ENCODE assay signal across 9 cellular contexts in the genomic region with DNA sequence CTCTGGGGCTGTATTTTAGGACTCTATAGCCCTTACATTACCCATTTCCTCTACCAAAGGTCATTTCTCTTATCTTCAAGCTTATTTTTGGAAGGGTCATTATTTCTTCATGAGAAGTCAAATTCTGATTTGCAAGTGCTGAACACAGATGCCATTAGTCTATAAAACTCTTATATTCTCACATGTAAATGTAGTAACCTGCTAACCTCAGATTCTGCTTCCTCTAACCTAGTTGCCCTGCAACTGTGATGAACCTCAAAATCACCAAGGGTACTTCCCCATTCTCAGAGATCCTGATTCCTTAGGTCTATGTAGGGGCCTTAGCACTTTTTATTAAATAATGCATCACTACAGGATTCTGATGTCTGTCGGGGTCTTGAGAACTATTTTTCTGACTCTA. TPM values are rescaled to one million over a fixed set of nuclear protein-coding genes. Genes with fewer than 3 reads are reported as not detected.
DNase-seq lines count a peak whose midpoint lies in the region; ATAC-seq and TF ChIP-seq lines count a peak whose summit lies in the region.
"Had no signal": no experiment of that assay in that cellular context is flagged by ENCODE, and none has a peak within 500 bp of the region (broad histone marks: within the 10 kb centered on the region; RNA-seq: fewer than 3 reads in every experiment).

No MANE protein-coding gene starts in this region.

- H3K9me3 Mint-ChIP-seq in activated T-helper 2 cell treated with anti-CD3 and anti-CD28 coated beads, Interferon-gamma antibody, Interleukin-2, Interleukin-4, amounts not matched to agents 10 μg/mL and 5 μg/mL and 100 μg/mL, durations not matched to agents 14 hours and 24 hours and 36 hours = no peaks in the 10 kb centered on the region

- no peak for TF ChIP-seq POLR2A in lower leg skin (IDR thresholded peaks at IDR 0.05)

- peak; percentile 43 for ATAC-seq in GM19463 (IDR thresholded peaks at IDR 0.05; ENCODE audit: unreplicated experiment)
- ATAC-seq in HG03442 (IDR thresholded peaks at IDR 0.05; ENCODE audit: unreplicated experiment) = peak; percentile 47

- no peaks in the 10 kb centered on the region for H3K27me3 Mint-ChIP-seq in activated T-helper 2 cell treated with anti-CD3 and anti-CD28 coated beads, Interferon-gamma antibody, Interleukin-2, Interleukin-4, amounts not matched to agents 10 μg/mL and 5 μg/mL and 100 μg/mL, durations not matched to agents 14 hours and 24 hours and 36 hours (ENCODE audit: low read depth)

- peaks cover 72% of the 10 kb centered on the region for H3K4me1 Mint-ChIP-seq in activated T-helper 2 cell treated with anti-CD3 and anti-CD28 coated beads, Interferon-gamma antibody, Interleukin-2, Interleukin-4, amounts not matched to agents 10 μg/mL and 5 μg/mL and 100 μg/mL, durations not matched to agents 14 hours and 24 hours and 36 hours (ENCODE audit: low read depth)

- no peak overlapping the region for H3K4me3 Mint-ChIP-seq in activated T-helper 2 cell treated with anti-CD3 and anti-CD28 coated beads, Interferon-gamma antibody, Interleukin-2, Interleukin-4, amounts not matched to agents 10 μg/mL and 5 μg/mL and 100 μg/mL, durations not matched to agents 14 hours and 24 hours and 36 hours (ENCODE audit: low read depth)

- WGBS in lower leg skin, 2 donors = 86 to 96% methylated on average over 1 of the region's 1 CpG

- H3K4me3 ChIP-seq in lower leg skin (ENCODE audit: low read depth, poor library complexity, severe bottlenecking) = no peak overlapping the region
- H3K4me3 ChIP-seq: hepatocyte had no signal

- H3K36me3 Mint-ChIP-seq in activated T-helper 2 cell treated with anti-CD3 and anti-CD28 coated beads, Interferon-gamma antibody, Interleukin-2, Interleukin-4, amounts not matched to agents 10 μg/mL and 5 μg/mL and 100 μg/mL, durations not matched to agents 14 hours and 24 hours and 36 hours (ENCODE audit: low read depth) = peaks cover 16% of the 10 kb centered on the region

- intact Hi-C loops in activated T-helper 2 cell treated with anti-CD3 and anti-CD28 coated beads, Interferon-gamma antibody, Interleukin-2, Interleukin-4, amounts not matched to agents 10 μg/mL and 5 μg/mL and 100 μg/mL, durations not matched to agents 14 hours and 24 hours and 36 hours (cut with micrococcal nuclease) = no loop called here
- intact Hi-C loops in lower leg skin (cut with DNase I; ENCODE audit: low total_unique reads) = no loop called here

- peak overlapping the region; percentile 38 for H3K27ac Mint-ChIP-seq in activated T-helper 2 cell treated with anti-CD3 and anti-CD28 coated beads, Interferon-gamma antibody, Interleukin-2, Interleukin-4, amounts not matched to agents 10 μg/mL and 5 μg/mL and 100 μg/mL, durations not matched to agents 14 hours and 24 hours and 36 hours

- DNase-seq in GF-D8 (lab: John Stamatoyannopoulos, UW) = peak; percentile 60
- DNase-seq in activated T-helper 2 cell treated with anti-CD3 and anti-CD28 coated beads, Interferon-gamma antibody, Interleukin-2, Interleukin-4, amounts not matched to agents 10 μg/mL and 5 μg/mL and 100 μg/mL, durations not matched to agents 14 hours and 24 hours and 36 hours (ENCODE audit: low spot score) = no peak
- DNase-seq in activated CD4-positive, alpha-beta T cell treated with anti-CD3 and anti-CD28 coated beads for 48 hours = no peak
- no peak for DNase-seq in activated CD8-positive, alpha-beta memory T cell treated with anti-CD3 and anti-CD28 coated beads, Interleukin-2, amount 50 U/mL, for 48 hours
- DNase-seq in lower leg skin (ENCODE audit: low spot score in 2 of 2) = no peak
- DNase-seq in NCI-H446 treated with DMSO at 0.1 percent for 48 hours (lab: John Stamatoyannopoulos, UW) = no peak

- no peak for TF ChIP-seq CTCF in lower leg skin (IDR thresholded peaks at IDR 0.05)

RNA-seq across cellular contexts. Expression of gene FAS, which starts 6.3 kb away (rescaled TPM):
- total RNA-seq in activated T-helper 2 cell treated with anti-CD3 and anti-CD28 coated beads, Interferon-gamma antibody, Interleukin-2, Interleukin-4, amounts not matched to agents 10 μg/mL and 5 μg/mL and 100 μg/mL, durations not matched to agents 14 hours and 24 hours and 36 hours = 20.7 and 22.5 TPM in 2 replicates
- 10 to 100 TPM; 11.4 to 19.7 (median 16.3) TPM for total RNA-seq in lower leg skin

RNA-seq across cellular contexts. Expression of gene ACTA2, which starts 44.4 kb away (rescaled TPM):
- total RNA-seq in activated T-helper 2 cell treated with anti-CD3 and anti-CD28 coated beads, Interferon-gamma antibody, Interleukin-2, Interleukin-4, amounts not matched to agents 10 μg/mL and 5 μg/mL and 100 μg/mL, durations not matched to agents 14 hours and 24 hours and 36 hours = 11.3 and 11.9 TPM in 2 replicates
- total RNA-seq in lower leg skin = 100 to 1,000 TPM in 3 of 4 donors, 10 to 100 TPM in 1; 66.4 to 344 (median 129) TPM
